Comparison of ENCODE assay signal across 2 cellular contexts in genomic region chr1:151476083-151476482, GRCh38.
TF ChIP-seq lines count a peak whose summit lies in the region.

No MANE protein-coding gene starts in this region.

TF ChIP-seq in H1, 55 proteins besides CTCF, POLR2A, EP300 and RAD21 (continued from another document):
- TF ChIP-seq SIN3A (conservative IDR thresholded peaks at IDR 0.05 in 1 of 2, IDR thresholded peaks at IDR 0.05 in 1 of 2; ENCODE audit: low read depth in 1 of 2, low read length in 2 of 2) (no peak), BACH1 (IDR thresholded peaks at IDR 0.05; ENCODE audit: low read length) (no peak), FOSL1 (IDR thresholded peaks at IDR 0.05; ENCODE audit: insufficient read depth, low read depth, low read length) (no peak), SIX5 (IDR thresholded peaks at IDR 0.05; ENCODE audit: low read depth, low read length) (no peak), TCF12 (IDR thresholded peaks at IDR 0.05; ENCODE audit: low read depth, low read length) (no peak), E2F6 (IDR thresholded peaks at IDR 0.05) (no peak), POU5F1 (IDR thresholded peaks at IDR 0.05; ENCODE audit: low read depth, low read length) (no peak), USF2 (IDR thresholded peaks at IDR 0.05; ENCODE audit: low read length) (no peak), CBX5 (IDR thresholded peaks at IDR 0.05; ENCODE audit: low read depth, low read length) (no peak), CBX8 (IDR thresholded peaks at IDR 0.05; ENCODE audit: borderline replicate concordance, low read depth, low read length) (no peak), EZH2 (IDR thresholded peaks at IDR 0.05; ENCODE audit: low read depth, low read length, severe bottlenecking) (no peak)

TF ChIP-seq in SK-N-SH treated with all-trans-retinoic acid at 6 μM for 48 hours, 23 proteins besides CTCF, POLR2A, EP300 and RAD21 (continued from another document):
- TF ChIP-seq ZNF565 (CRISPR knock-in tag; conservative IDR thresholded peaks at IDR 0.05; ENCODE audit: low read depth) = no peak
